ENCODE assay signal across 8 cellular contexts in the genomic region with DNA sequence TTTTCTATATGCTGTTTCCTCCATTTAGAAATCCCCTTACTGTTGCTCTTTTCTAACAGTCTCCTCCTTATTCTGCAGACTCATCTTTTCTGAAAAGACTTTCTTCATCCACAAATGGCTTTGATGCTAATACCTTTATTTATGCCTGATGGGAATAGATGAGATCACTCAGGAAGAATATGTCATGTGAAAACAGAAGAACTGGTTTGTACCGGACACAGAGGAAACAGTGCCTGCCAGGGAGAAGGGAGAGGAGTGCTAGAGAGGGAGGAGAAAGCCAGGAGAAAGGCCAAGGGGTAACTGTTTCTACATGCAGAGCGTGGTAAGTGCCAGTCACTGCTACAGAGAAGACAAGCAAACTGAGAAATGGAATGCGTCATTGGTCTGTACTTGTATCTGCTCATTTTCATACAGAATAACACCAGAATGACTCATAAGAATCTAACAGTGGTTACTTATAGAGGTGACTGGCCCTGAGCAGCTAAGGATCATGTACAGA. TPM values are rescaled to one million over a fixed set of nuclear protein-coding genes. Genes with fewer than 3 reads are reported as not detected.
DNase-seq lines count a peak whose midpoint lies in the region; ATAC-seq and TF ChIP-seq lines count a peak whose summit lies in the region.

No MANE protein-coding gene starts in this region.

- H3K4me3 Mint-ChIP-seq in activated naive CD4-positive, alpha-beta T cell treated with anti-CD3 and anti-CD28 coated beads for 36 hours = peak overlapping the region; percentile 23
- H3K4me3 Mint-ChIP-seq in effector memory CD8-positive, alpha-beta T cell = no peak overlapping the region
- no peak overlapping the region for H3K4me3 Mint-ChIP-seq in nephron progenitor cell

- intact Hi-C loops in activated naive CD4-positive, alpha-beta T cell treated with anti-CD3 and anti-CD28 coated beads for 36 hours (cut with micrococcal nuclease) = loop anchor here (1.0 to 10.0 kb wide), 5 partner anchors 45 to 707 kb away; a partner anchor contains a TSS

- no peaks in the 10 kb centered on the region for H3K36me3 Mint-ChIP-seq in activated naive CD4-positive, alpha-beta T cell treated with anti-CD3 and anti-CD28 coated beads for 36 hours (ENCODE audit: low read depth)
- no peaks in the 10 kb centered on the region for H3K36me3 Mint-ChIP-seq in effector memory CD8-positive, alpha-beta T cell (ENCODE audit: insufficient read depth)
- H3K36me3 Mint-ChIP-seq in nephron progenitor cell (ENCODE audit: low read depth) = no peaks in the 10 kb centered on the region

- no peak for TF ChIP-seq CTCF in nephron progenitor cell (IDR thresholded peaks at IDR 0.05)

- peaks cover 10% of the 10 kb centered on the region for H3K4me1 Mint-ChIP-seq in activated naive CD4-positive, alpha-beta T cell treated with anti-CD3 and anti-CD28 coated beads for 36 hours (ENCODE audit: low read depth)
- H3K4me1 Mint-ChIP-seq in effector memory CD8-positive, alpha-beta T cell (ENCODE audit: low read depth in 2 of 2) = peaks cover 0 to 3% of the 10 kb centered on the region in 2 donors
- H3K4me1 Mint-ChIP-seq in nephron progenitor cell = peaks cover 18% of the 10 kb centered on the region

- H3K9me3 Mint-ChIP-seq in activated naive CD4-positive, alpha-beta T cell treated with anti-CD3 and anti-CD28 coated beads for 36 hours = no peaks in the 10 kb centered on the region
- H3K9me3 Mint-ChIP-seq in effector memory CD8-positive, alpha-beta T cell = no peaks in the 10 kb centered on the region
- H3K9me3 Mint-ChIP-seq in nephron progenitor cell = peaks cover 36% of the 10 kb centered on the region

- DNase-seq in activated naive CD4-positive, alpha-beta T cell treated with anti-CD3 and anti-CD28 coated beads for 36 hours = peak; percentile 54
- no peak for DNase-seq in activated naive CD4-positive, alpha-beta T cell treated with Interleukin-2 at 50 U/mL for 16 hours
- peak; percentile 18 for DNase-seq in NCI-H510A treated with DMSO at 0.1 percent for 48 hours (lab: John Stamatoyannopoulos, UW)
- DNase-seq in effector memory CD8-positive, alpha-beta T cell = no peak
- no peak for DNase-seq in nephron progenitor cell
- no peak for DNase-seq in NCI-H82 (lab: John Stamatoyannopoulos, UW)
- no peak for DNase-seq in NOMO-1 (lab: John Stamatoyannopoulos, UW; ENCODE audit: unreplicated experiment in 2 of 2)

- H3K27me3 Mint-ChIP-seq in activated naive CD4-positive, alpha-beta T cell treated with anti-CD3 and anti-CD28 coated beads for 36 hours (ENCODE audit: low read depth) = peaks cover 10% of the 10 kb centered on the region
- peaks cover 18 to 45% of the 10 kb centered on the region in 2 donors for H3K27me3 Mint-ChIP-seq in effector memory CD8-positive, alpha-beta T cell
- H3K27me3 Mint-ChIP-seq in nephron progenitor cell (ENCODE audit: low read depth, poor library complexity) = no peaks in the 10 kb centered on the region

- ATAC-seq in HG02759 (IDR thresholded peaks at IDR 0.05; ENCODE audit: unreplicated experiment) = peak; percentile 100
- ATAC-seq in effector memory CD8-positive, alpha-beta T cell (replicated peaks) = peak; percentile 55

- CTCF ChIA-PET in activated naive CD4-positive, alpha-beta T cell treated with anti-CD3 and anti-CD28 coated beads for 36 hours (lab: Charles Lee) = no interaction called here

- peak overlapping the region; percentile 88 for H3K27ac Mint-ChIP-seq in activated naive CD4-positive, alpha-beta T cell treated with anti-CD3 and anti-CD28 coated beads for 36 hours
- H3K27ac Mint-ChIP-seq in effector memory CD8-positive, alpha-beta T cell = no peak overlapping the region
- peak overlapping the region; percentile 63 for H3K27ac Mint-ChIP-seq in nephron progenitor cell

RNA-seq across cellular contexts. Expression of a gene that starts 45.9 kb away (rescaled TPM):
- total RNA-seq in activated naive CD4-positive, alpha-beta T cell treated with anti-CD3 and anti-CD28 coated beads for 36 hours = 10 to 100 TPM; 53.1 to 56.9 TPM

Comparison
In these comparisons a context has a peak if more than half of its experiments do, and no peak if none do; other contexts are left out.
1. DNase-seq: peak in activated naive CD4-positive, alpha-beta T cell treated with anti-CD3 and anti-CD28 coated beads for 36 hours (single experiment) and NCI-H510A treated with DMSO at 0.1 percent for 48 hours (single experiment); none in activated naive CD4-positive, alpha-beta T cell treated with Interleukin-2 at 50 U/mL for 16 hours (single experiment), effector memory CD8-positive, alpha-beta T cell (0 of 3), nephron progenitor cell (single experiment), NCI-H82 (single experiment) and NOMO-1 (0 of 2).
2. H3K27ac Mint-ChIP-seq: peak in activated naive CD4-positive, alpha-beta T cell treated with anti-CD3 and anti-CD28 coated beads for 36 hours (single experiment) and nephron progenitor cell (single experiment); none in effector memory CD8-positive, alpha-beta T cell (0 of 2).